ENCODE assay signal across 26 cellular contexts in the genomic region with DNA sequence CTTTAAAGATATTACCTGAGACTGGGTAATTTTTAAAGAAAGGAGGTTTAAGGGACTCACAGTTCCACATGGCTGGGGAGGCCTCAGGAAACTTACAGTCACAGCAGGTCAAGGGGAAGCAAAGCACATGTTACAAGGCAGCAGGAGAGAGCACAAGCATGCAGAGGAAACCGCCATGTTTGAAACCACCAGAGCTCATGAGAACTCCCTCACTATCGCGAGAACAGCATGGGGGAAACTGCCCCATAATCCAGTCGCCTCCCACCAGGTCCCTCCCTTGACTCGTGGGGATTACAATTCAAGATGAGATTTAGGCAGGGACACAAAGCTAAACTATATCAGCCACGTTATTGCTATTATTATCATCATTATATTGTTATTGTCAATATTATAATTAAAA.
"Had no signal": no experiment of that assay in that cellular context is flagged by ENCODE, and none has a peak within 500 bp of the region (broad histone marks: within the 10 kb centered on the region; RNA-seq: fewer than 3 reads in every experiment).

No MANE protein-coding gene starts in this region.

- H3K9ac ChIP-seq: neural progenitor cell had no signal

- H3K27me3 ChIP-seq: breast epithelium, esophagus muscularis mucosa, foreskin keratinocyte, neural progenitor cell, right atrium auricular region, transverse colon had no signal

- H3K9me3 ChIP-seq: heart right ventricle, lower lobe of right lung, right atrium auricular region, transverse colon had no signal

- H2AFZ ChIP-seq: neural progenitor cell had no signal

- H3K27ac ChIP-seq: breast epithelium, esophagus muscularis mucosa, foreskin keratinocyte, heart right ventricle, lower lobe of right lung, neural progenitor cell, right atrium auricular region, transverse colon had no signal

- DNase-seq: activated CD4-positive, alpha-beta memory T cell treated with anti-CD3 and anti-CD28 coated beads, Interleukin-2, amount 10 ng/mL, durations not matched to agents 7 days and 5 days; activated CD4-positive, alpha-beta T cell treated with anti-CD3 and anti-CD28 coated beads for 1 hour; activated CD4-positive, alpha-beta T cell treated with anti-CD3 and anti-CD28 coated beads, Interleukin-2, amount 10 ng/mL, durations not matched to agents 7 days and 5 days; activated CD8-positive, alpha-beta memory T cell treated with anti-CD3 and anti-CD28 coated beads, Interleukin-2, amount 50 U/mL, for 48 hours; activated gamma-delta T cell treated with Interleukin-2 at 50 U/mL for 16 hours; activated naive CD4-positive, alpha-beta T cell treated with anti-CD3 and anti-CD28 coated beads, Interleukin-2, amount 50 U/mL, for 16 hours; activated T-cell treated with anti-CD3 and anti-CD28 coated beads, Interleukin-2, amount 50 U/mL, for 24 hours; amniotic stem cell; central memory CD4-positive, alpha-beta T cell; effector CD4-positive, alpha-beta T cell; foreskin keratinocyte; heart right ventricle; lower lobe of right lung; mesenchymal stem cell; naive thymus-derived CD8-positive, alpha-beta T cell; stimulated activated CD4-positive, alpha-beta T cell treated with anti-CD3 and anti-CD28 coated beads, Interleukin-1b, Interleukin-23, amount 100 ng/mL, for 48 hours; stimulated activated CD4-positive, alpha-beta T cell treated with anti-CD3 and anti-CD28 coated beads, Interleukin-4, amount 100 ng/mL, for 4 hours; stimulated activated CD8-positive, alpha-beta memory T cell treated with anti-CD3 and anti-CD28 coated beads, Interleukin-4, amount 100 ng/mL, for 48 hours; stimulated activated naive CD8-positive, alpha-beta T cell treated with anti-CD3 and anti-CD28 coated beads, Interleukin-15, amount 100 ng/mL, for 72 hours; T-helper 2 cell; transverse colon had no signal

- H3K36me3 ChIP-seq: breast epithelium, esophagus muscularis mucosa, heart right ventricle, lower lobe of right lung, neural progenitor cell, right atrium auricular region, transverse colon had no signal

- H3K4me3 ChIP-seq: breast epithelium, esophagus muscularis mucosa, heart right ventricle, lower lobe of right lung, neural progenitor cell, right atrium auricular region, smooth muscle cell, transverse colon had no signal

- H3K4me2 ChIP-seq: neural progenitor cell, smooth muscle cell had no signal
